1 cellular context compared by ENCODE assay signal in the genomic region with DNA sequence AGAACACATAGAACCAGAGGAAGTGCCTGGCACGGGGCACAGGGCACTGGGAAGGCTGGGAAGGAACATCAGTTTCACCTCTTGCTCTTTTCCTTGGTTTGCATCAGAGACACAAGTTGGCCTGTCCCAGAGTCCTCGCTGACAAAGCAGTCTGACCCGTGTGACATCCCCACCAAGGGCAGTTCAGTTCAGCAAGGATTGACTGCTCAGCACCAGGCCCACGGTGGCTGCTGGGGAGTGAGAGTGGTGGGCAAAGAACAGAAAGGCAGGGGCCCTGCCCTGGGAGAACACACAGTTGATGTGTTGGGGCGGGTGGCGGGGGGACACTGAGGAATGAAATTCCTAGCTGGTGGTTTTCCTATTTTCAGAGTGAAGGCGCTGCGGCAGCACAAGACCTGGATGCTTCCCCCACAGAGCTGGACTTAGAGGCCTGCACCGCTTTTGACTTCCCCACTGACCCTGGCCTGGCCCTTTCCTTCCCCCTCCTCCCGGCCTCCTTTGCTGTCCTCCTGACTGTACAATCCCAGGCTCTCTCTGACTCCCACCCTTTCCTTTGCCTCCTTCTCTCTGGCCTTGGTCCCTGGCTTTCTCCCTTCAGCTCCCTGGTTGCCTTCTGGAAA.
TF ChIP-seq lines count a peak whose summit lies in the region.

No MANE protein-coding gene starts in this region.

TF ChIP-seq in GM12878, 131 proteins besides CTCF, POLR2A, EP300 and RAD21:
- 0 out of 2 replicates have a peak, but pooled peaks have one; percentile 40 for TF ChIP-seq HDGF (IDR thresholded peaks at IDR 0.05)
- TF ChIP-seq ATF7 (IDR thresholded peaks at IDR 0.05; ENCODE audit: low read depth): no peak
